Comparison of ENCODE assay signal across 8 cellular contexts in the genomic region with DNA sequence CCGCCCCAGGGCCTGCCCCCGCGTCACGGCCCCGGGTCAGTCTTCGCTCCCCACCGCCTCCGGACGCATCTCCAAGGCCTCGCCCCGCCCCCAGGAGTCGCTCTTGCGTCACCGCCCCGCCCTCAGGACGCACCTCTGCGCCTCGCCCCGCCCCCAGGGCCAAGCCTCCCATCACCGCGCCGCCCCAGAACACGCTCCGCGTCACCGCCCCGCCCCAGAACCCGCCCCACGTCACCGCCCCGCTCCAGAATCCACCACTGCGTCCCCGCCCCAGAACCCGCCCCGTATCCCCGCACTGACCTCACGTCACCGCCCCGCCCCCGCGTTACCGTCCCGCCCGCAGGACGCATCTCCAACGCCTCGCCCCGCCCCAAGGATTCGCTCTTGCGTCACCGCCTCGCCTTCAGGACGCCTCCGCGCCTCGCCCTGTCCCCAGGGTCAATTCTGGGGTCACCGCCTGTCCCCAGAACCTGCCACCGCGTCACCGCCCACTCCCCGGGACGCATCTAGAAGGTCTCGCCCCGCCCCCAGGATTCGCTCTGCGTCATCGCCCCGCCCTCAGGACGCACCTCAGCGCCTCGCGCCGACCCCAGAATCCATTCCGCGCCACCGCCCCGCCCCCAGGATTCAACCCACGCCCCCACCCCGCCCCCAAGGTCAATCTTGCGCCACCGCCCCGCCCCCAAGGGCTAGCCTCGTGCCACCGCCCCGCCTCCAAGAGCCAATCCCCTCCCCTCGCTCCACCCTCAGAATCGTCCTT. TPM values are rescaled to one million over a fixed set of nuclear protein-coding genes. Genes with fewer than 3 reads are reported as not detected.
DNase-seq lines count a peak whose midpoint lies in the region; ATAC-seq and TF ChIP-seq lines count a peak whose summit lies in the region.

No MANE protein-coding gene starts in this region.

- H3K27ac ChIP-seq in VCaP = peak overlapping the region; percentile 90
- peak overlapping the region; percentile 95 for H3K27ac ChIP-seq in skeletal muscle tissue (ENCODE audit: low read depth, low read length)

- no peaks in the 10 kb centered on the region for H3K36me3 ChIP-seq in skeletal muscle tissue (ENCODE audit: control insufficient read depth in 3 of 3, insufficient read depth in 3 of 3, low read length in 3 of 3)

- peak overlapping the region; percentile 82 to 86 (median 83) for H3K9ac ChIP-seq in skeletal muscle tissue (ENCODE audit: low read depth in 1 of 3, low read length in 3 of 3)

- peak; percentile 78 for DNase-seq in A172 (ENCODE audit: low spot score)
- peak; percentile 98 for DNase-seq in NCI-H2171 treated with DMSO at 0.1 percent for 48 hours (lab: John Stamatoyannopoulos, UW)
- peak; percentile 66 to 98 for DNase-seq in T47D (ENCODE audit: low read depth in 1 of 2, low spot score in 1 of 2)

- H3K9me3 ChIP-seq in iPS-18c (ENCODE audit: control insufficient read depth, insufficient read depth, low read length) = peaks cover 2% of the 10 kb centered on the region
- H3K9me3 ChIP-seq in skeletal muscle tissue (ENCODE audit: control insufficient read depth in 3 of 3, low read length in 3 of 3) = no peaks in the 10 kb centered on the region

- peaks cover 24 to 28% (median 27%) of the 10 kb centered on the region in 3 donors for H3K4me1 ChIP-seq in skeletal muscle tissue (ENCODE audit: control insufficient read depth in 3 of 3, insufficient read depth in 3 of 3, low read length in 3 of 3)

- in situ Hi-C loops in T47D (cut with HindIII; ENCODE audit: low pct_unique_long_range_greater_than_20kb, low sequenced_read_pairs) = no loop called here

- TF ChIP-seq CTCF in VCaP (conservative IDR thresholded peaks at IDR 0.05) = no peak

- H3K4me3 ChIP-seq in iPS-18c (ENCODE audit: insufficient read depth, low read depth, low read length) = peak overlapping the region; percentile 83
- peak overlapping the region; percentile 70 to 85 (median 83) for H3K4me3 ChIP-seq in skeletal muscle tissue (ENCODE audit: low read length in 3 of 3)

- ATAC-seq in GM18867 (IDR thresholded peaks at IDR 0.05; ENCODE audit: unreplicated experiment) = peak; percentile 43
- ATAC-seq in HG03108 (IDR thresholded peaks at IDR 0.05; ENCODE audit: unreplicated experiment) = peak; percentile 32

- no peaks in the 10 kb centered on the region for H3K27me3 ChIP-seq in skeletal muscle tissue (ENCODE audit: control insufficient read depth in 3 of 3, insufficient read depth in 3 of 3, low read length in 3 of 3)

RNA-seq across cellular contexts. Expression of a gene that starts 0.4 kb away (rescaled TPM):
- 8.0 and 8.6 TPM in 2 replicates for total RNA-seq in A172 (2014; rRNA removed; shearing (Covaris generic))
- total RNA-seq in skeletal muscle tissue = 9.9 TPM

RNA-seq across cellular contexts. Expression of a gene that starts 2.2 kb away (rescaled TPM):
- total RNA-seq in A172 (2014; rRNA removed; shearing (Covaris generic)) = 8.7 and 14.5 TPM in 2 replicates
- total RNA-seq in skeletal muscle tissue = 16.7 TPM

RNA-seq across cellular contexts. Expression of a gene that starts 48.6 kb away (rescaled TPM):
- total RNA-seq in A172 (2014; rRNA removed; shearing (Covaris generic)) = not detected in 2 replicates
- total RNA-seq in skeletal muscle tissue = 1.6 TPM

Comparison
In these comparisons a context has a peak if more than half of its experiments do, and no peak if none do; other contexts are left out.
1. Peak in every context shown above with its lines: DNase-seq, ATAC-seq, H3K4me3 ChIP-seq and H3K27ac ChIP-seq.